ENCODE assay signal across 27 cellular contexts in the genomic region with DNA sequence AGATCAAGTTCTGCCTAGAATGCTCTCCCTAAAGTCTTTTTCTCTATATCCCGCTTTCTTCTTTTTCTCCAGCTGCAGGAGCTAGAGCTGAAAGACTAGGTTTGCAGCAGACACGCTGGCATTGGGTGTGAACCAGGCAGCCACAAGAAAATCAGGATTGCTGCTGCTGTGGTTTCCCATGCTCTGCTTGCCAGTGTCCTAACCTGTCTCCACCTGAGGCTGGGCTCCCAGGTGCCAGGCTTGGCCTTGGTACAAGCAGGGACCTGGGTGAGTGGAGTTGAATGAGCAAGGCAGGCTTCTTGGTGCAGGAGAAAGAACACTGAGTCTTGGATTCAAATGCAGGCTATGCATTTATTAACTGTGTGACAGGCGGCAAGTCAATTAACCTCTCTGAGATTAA.
A peak's percentile ranks its signal among the peaks of the same experiment; 100 is the strongest.
DNase-seq lines count a peak whose midpoint lies in the region; ATAC-seq, FAIRE-seq and TF ChIP-seq lines count a peak whose summit lies in the region.
"Had no signal": no experiment of that assay in that cellular context is flagged by ENCODE, and none has a peak within 500 bp of the region (broad histone marks: within the 10 kb centered on the region; RNA-seq: fewer than 3 reads in every experiment).

No MANE protein-coding gene starts in this region.

- no peak for TF ChIP-seq EP300 in K562 (IDR thresholded peaks at IDR 0.05; ENCODE audit: low read length)

- in situ Hi-C loops in K562 (cut with MboI) = no loop called here

- TF ChIP-seq POLR2A in K562 (conservative IDR thresholded peaks at IDR 0.05) = no peak
- TF ChIP-seq POLR2A in body of pancreas (IDR thresholded peaks at IDR 0.05) = no peak
- no peak for TF ChIP-seq POLR2A in adrenal gland (IDR thresholded peaks at IDR 0.05)

- CTCF ChIA-PET in K562 (lab: Yijun Ruan, JAX; ENCODE audit: low intra/inter-chr PET ratio) = no interaction called here

- H3K27me3 Mint-ChIP-seq in GM23338 (ENCODE audit: insufficient read depth, low read depth, poor library complexity) (no peaks in the 10 kb centered on the region), neural crest cell (ENCODE audit: low read depth) (peaks cover 13% of the 10 kb centered on the region)

- TF ChIP-seq RAD21 in K562 (CRISPR knock-in tag; conservative IDR thresholded peaks at IDR 0.05 in 1 of 2, IDR thresholded peaks at IDR 0.05 in 1 of 2) = no peak

- H3K4me2 ChIP-seq in GM23338 (no peak overlapping the region), K562 (ENCODE audit: insufficient read depth, low read length) (no peak overlapping the region)
- H3K4me2 ChIP-seq: BLaER1 had no signal

- H3K9me3 ChIP-seq in K562 (replicated peaks; ENCODE audit: control insufficient read depth, insufficient read depth, low read depth, low read length) (no peaks in the 10 kb centered on the region; the same call in 1 of the 2 replicates), esophagus (ENCODE audit: control insufficient read depth in 2 of 2, insufficient read depth in 1 of 2, low read depth in 1 of 2, low read length in 1 of 2) (no peaks in the 10 kb centered on the region), body of pancreas (no peaks in the 10 kb centered on the region), adrenal gland (replicated peaks in 1 of 3) (no peaks in the 10 kb centered on the region)
- H3K9me3 ChIP-seq: BLaER1, Caco-2 had no signal

- H3K9ac ChIP-seq in K562 (ENCODE audit: insufficient read depth in 1 of 2, low read depth in 2 of 2, low read length in 2 of 2) = 0 out of 4 replicates have a peak overlapping the region, but pooled peaks of 1 of the 2 experiments have one; percentile 23
- H3K9ac ChIP-seq: BLaER1 had no signal

- POLR2A ChIA-PET in K562 (lab: Yijun Ruan, JAX) = no interaction called here

- H3K36me3 ChIP-seq in GM23338 (ENCODE audit: insufficient read depth) (no peaks in the 10 kb centered on the region), K562 (ENCODE audit: control insufficient read depth, insufficient read depth, low read length) (no peaks in the 10 kb centered on the region), esophagus (ENCODE audit: control insufficient read depth in 2 of 2, insufficient read depth in 2 of 2, low read length in 1 of 2) (no peaks in the 10 kb centered on the region), body of pancreas (replicated peaks in 1 of 2; ENCODE audit: insufficient read depth in 1 of 2, low read depth in 2 of 2) (no peaks in the 10 kb centered on the region), adrenal gland (replicated peaks in 1 of 2) (no peaks in the 10 kb centered on the region)
- H3K36me3 ChIP-seq: BLaER1 had no signal

- intact Hi-C loops in K562 (cut with micrococcal nuclease) (no loop called here), body of pancreas (cut with DNase I) (no loop called here), adrenal gland (cut with DNase I) (no loop called here)

- no peak overlapping the region for H3K27ac Mint-ChIP-seq in GM23338
- peak overlapping the region; percentile 17 for H3K27ac Mint-ChIP-seq in neural crest cell (ENCODE audit: unreplicated experiment)
- H3K27ac Mint-ChIP-seq: CD4-positive, alpha-beta memory T cell had no signal

- 0 out of 2 replicates have a peak overlapping the region, but pooled peaks have one; percentile 69 for H2AFZ ChIP-seq in GM23338
- H2AFZ ChIP-seq in K562 (ENCODE audit: low read depth, low read length) = no peak overlapping the region

- H3K27me3 ChIP-seq in GM23338 (ENCODE audit: insufficient read depth) (no peaks in the 10 kb centered on the region), K562 (ENCODE audit: control insufficient read depth in 2 of 2, insufficient read depth in 2 of 2, low read length in 2 of 2) (peaks cover 6 to 18% of the 10 kb centered on the region in 2 experiments; a peak in 4 of 5 replicates), esophagus (ENCODE audit: control insufficient read depth in 1 of 2, insufficient read depth in 2 of 2, low read length in 2 of 2) (no peaks in the 10 kb centered on the region), body of pancreas (no peaks in the 10 kb centered on the region), adrenal gland (no peaks in the 10 kb centered on the region)
- H3K27me3 ChIP-seq: BLaER1 had no signal

- no peak for DNase-seq in GM23338 (ENCODE audit: low spot score)
- no peak for DNase-seq in K562 (ENCODE audit: extremely low read depth in 1 of 4, low spot score in 3 of 4)
- no peak for DNase-seq in neural crest cell (ENCODE audit: low read depth, low spot score)
- DNase-seq in body of pancreas = no peak
- DNase-seq in adrenal gland = no peak
- DNase-seq in NCI-H526 treated with DMSO at 0.1 percent for 48 hours (lab: John Stamatoyannopoulos, UW) = no peak
- DNase-seq in middle frontal gyrus (ENCODE audit: extremely low spot score, low spot score) = no peak
- DNase-seq: Caco-2; CD4-positive, alpha-beta memory T cell; DMS79 treated with DMSO at 0.1 percent for 48 hours; GF-D8; H7; Karpas-422; NCI-H1092 treated with DMSO at 0.1 percent for 48 hours; NCI-H1436; NCI-H187; NCI-H2107; NCI-H524; NCI-H82; SHP77 treated with DMSO at 0.1 percent for 48 hours had no signal

- H3K4me1 ChIP-seq in GM23338 (ENCODE audit: insufficient read depth) (no peaks in the 10 kb centered on the region), K562 (replicated peaks in 1 of 2; ENCODE audit: control insufficient read depth in 2 of 2, insufficient read depth in 2 of 2, low read length in 2 of 2) (no peaks in the 10 kb centered on the region), esophagus (ENCODE audit: control insufficient read depth in 2 of 2, insufficient read depth in 2 of 2, low read length in 1 of 2) (peaks cover 2 to 3% of the 10 kb centered on the region in 2 donors), body of pancreas (no peaks in the 10 kb centered on the region), adrenal gland (replicated peaks in 1 of 2) (no peaks in the 10 kb centered on the region)
- H3K4me1 ChIP-seq: BLaER1 had no signal

- peaks cover 3% of the 10 kb centered on the region; the same call in 1 of the 2 replicates for H3K9me2 ChIP-seq in GM23338 (ENCODE audit: insufficient read depth)

- no TSS peak for BruUV-seq in K562 (replicated peaks; lab: Mats Ljungman, UMichigan)

- no peaks in the 10 kb centered on the region for H3K9me3 Mint-ChIP-seq in GM23338
- peaks cover 6% of the 10 kb centered on the region for H3K9me3 Mint-ChIP-seq in neural crest cell

- H3K27ac ChIP-seq in GM23338 (ENCODE audit: low read depth) = no peak overlapping the region
- H3K27ac ChIP-seq in K562 (ENCODE audit: extremely low read depth, low read depth, low read length) = no peak overlapping the region
- peak overlapping the region; percentile 67 to 71 for H3K27ac ChIP-seq in esophagus (ENCODE audit: low read depth in 2 of 2, low read length in 1 of 2)
- no peak overlapping the region for H3K27ac ChIP-seq in body of pancreas
- no peak overlapping the region for H3K27ac ChIP-seq in adrenal gland
- H3K27ac ChIP-seq: BLaER1, HL-60, RWPE1, SK-N-MC had no signal

- no peaks in the 10 kb centered on the region for H3K9me1 ChIP-seq in K562 (ENCODE audit: control insufficient read depth, insufficient read depth, low read length)

- no peaks in the 10 kb centered on the region for H3K79me2 ChIP-seq in GM23338 (replicated peaks; ENCODE audit: insufficient read depth)
- H3K79me2 ChIP-seq in K562 (ENCODE audit: control insufficient read depth, insufficient read depth, low read length) = no peaks in the 10 kb centered on the region

- TF ChIP-seq CTCF in GM23338 (conservative IDR thresholded peaks at IDR 0.05; ENCODE audit: low read depth in 2 of 2) (no peak), K562 (IDR thresholded peaks at IDR 0.05 in 2 of 3, conservative IDR thresholded peaks at IDR 0.05 in 1 of 3; ENCODE audit: insufficient read depth in 2 of 3, low read depth in 1 of 3, low read length in 3 of 3) (no peak), neural crest cell (conservative IDR thresholded peaks at IDR 0.05) (no peak), body of pancreas (IDR thresholded peaks at IDR 0.05) (no peak), adrenal gland (IDR thresholded peaks at IDR 0.05) (no peak)

- no peaks in the 10 kb centered on the region for H3F3A ChIP-seq in GM23338 (replicated peaks; ENCODE audit: low read depth)

- no peaks in the 10 kb centered on the region; the same call in 2 of the 3 replicates for H3K4me1 Mint-ChIP-seq in GM23338
- H3K4me1 Mint-ChIP-seq in neural crest cell = peaks cover 11% of the 10 kb centered on the region
- H3K4me1 Mint-ChIP-seq: CD4-positive, alpha-beta memory T cell had no signal

- FAIRE-seq in K562 (lab: Jason Lieb, UNC) = no peak
- FAIRE-seq: A204.1, GM12891 had no signal

- H3K4me3 Mint-ChIP-seq in GM23338 = no peak overlapping the region
- no peak overlapping the region for H3K4me3 Mint-ChIP-seq in neural crest cell
- H3K4me3 Mint-ChIP-seq: CD4-positive, alpha-beta memory T cell had no signal

- H3K36me3 Mint-ChIP-seq in GM23338 (ENCODE audit: low read depth) = no peaks in the 10 kb centered on the region
- H3K36me3 Mint-ChIP-seq in neural crest cell (ENCODE audit: low read depth) = no peaks in the 10 kb centered on the region
- H3K36me3 Mint-ChIP-seq: CD4-positive, alpha-beta memory T cell had no signal

- H4K20me1 ChIP-seq in GM23338 (replicated peaks; ENCODE audit: insufficient read depth) = no peaks in the 10 kb centered on the region
- H4K20me1 ChIP-seq in K562 (replicated peaks; ENCODE audit: control insufficient read depth, insufficient read depth, low read length) = no peaks in the 10 kb centered on the region
- H4K20me1 ChIP-seq: BLaER1 had no signal

- H3K4me3 ChIP-seq in GM23338 = no peak overlapping the region
- H3K4me3 ChIP-seq in K562 = no peak overlapping the region
- no peak overlapping the region for H3K4me3 ChIP-seq in esophagus (ENCODE audit: low read depth in 1 of 2, low read length in 2 of 2)
- no peak overlapping the region for H3K4me3 ChIP-seq in body of pancreas
- H3K4me3 ChIP-seq in adrenal gland = no peak overlapping the region
- H3K4me3 ChIP-seq: BLaER1, SK-N-MC had no signal

- 32% methylated on average over 3 of the region's 3 CpGs for WGBS in K562 (ENCODE audit: insufficient coverage, low coverage, missing lambda C conversion rate)
- WGBS in esophagus, 2 donors = 60 to 63% methylated on average over 3 of the region's 3 CpGs
- WGBS in body of pancreas, 2 donors = 69 to 74% methylated on average over 3 of the region's 3 CpGs
- 76 to 90% (median 81%) methylated on average over 3 of the region's 3 CpGs for WGBS in adrenal gland, 4 donors

- ATAC-seq in GM23338 (no peak), K562 (no peak), body of pancreas (no peak)

Comparison
In these comparisons a context has a peak if more than half of its experiments do, and no peak if none do; other contexts are left out.
1. H3K27ac ChIP-seq: peak in esophagus (2 of 2); none in GM23338 (single experiment), K562 (single experiment), body of pancreas (0 of 4) and adrenal gland (0 of 5).